ENCODE assay signal across 1 cellular context in genomic region chr5:96661841-96662724, GRCh38.
TF ChIP-seq lines count a peak whose summit lies in the region.

Gene CAST (plus strand): TSS chr5:96662376. CDS start chr5:96662423, 47 bp downstream.

TF ChIP-seq in HepG2, 621 proteins besides CTCF, POLR2A, EP300 and RAD21 (continued from another document):
- TF ChIP-seq ZSCAN29 (CRISPR knock-in tag; conservative IDR thresholded peaks at IDR 0.05), result peak; percentile 98
- TF ChIP-seq ZNF337 (CRISPR knock-in tag; IDR thresholded peaks at IDR 0.05; ENCODE audit: borderline replicate concordance, low read depth), result 0 out of 2 replicates have a peak, but pooled peaks have one; percentile 5
- peak; percentile 74 for TF ChIP-seq PHF21A (CRISPR knock-in tag; IDR thresholded peaks at IDR 0.05)
- peak; percentile 35 for TF ChIP-seq POGZ (CRISPR knock-in tag; IDR thresholded peaks at IDR 0.05)
- peak; percentile 62; the same call in 1 of the 2 replicates for TF ChIP-seq SMAD3 (CRISPR knock-in tag; IDR thresholded peaks at IDR 0.05)
- TF ChIP-seq NONO (IDR thresholded peaks at IDR 0.05), result no peak
- 0 out of 2 replicates have a peak, but pooled peaks have one; percentile 24 for TF ChIP-seq NONO (CRISPR knock-in tag; conservative IDR thresholded peaks at IDR 0.05)
- no peak for TF ChIP-seq LRRFIP1 (CRISPR knock-in tag; conservative IDR thresholded peaks at IDR 0.05)
- peak; percentile 64; the same call in 1 of the 2 replicates for TF ChIP-seq HOXD1 (CRISPR knock-in tag; IDR thresholded peaks at IDR 0.05)
- TF ChIP-seq MIXL1 (CRISPR knock-in tag; IDR thresholded peaks at IDR 0.05), result peak; percentile 29; the same call in 1 of the 2 replicates
- peak; percentile 96 for TF ChIP-seq ZBTB25 (CRISPR knock-in tag; IDR thresholded peaks at IDR 0.05)
- 0 out of 2 replicates have a peak, but pooled peaks have one; percentile 7 for TF ChIP-seq ZNF274 (CRISPR knock-in tag; IDR thresholded peaks at IDR 0.05)
- TF ChIP-seq THAP11 (CRISPR knock-in tag; IDR thresholded peaks at IDR 0.05), result peak; percentile 45
- TF ChIP-seq NFYB (CRISPR knock-in tag; IDR thresholded peaks at IDR 0.05), result peak; percentile 38; the same call in 1 of the 2 replicates
- peak; percentile 7 for TF ChIP-seq XRCC5 (optimal IDR thresholded peaks at IDR 0.05; ENCODE audit: low read length)
- TF ChIP-seq CHCHD3 (CRISPR knock-in tag; IDR thresholded peaks at IDR 0.05), result no peak
- no peak for TF ChIP-seq FOXM1 (CRISPR knock-in tag; IDR thresholded peaks at IDR 0.05)
- peak; percentile 55 for TF ChIP-seq DMAP1 (CRISPR knock-in tag; IDR thresholded peaks at IDR 0.05)
- TF ChIP-seq IRF2 (CRISPR knock-in tag; IDR thresholded peaks at IDR 0.05), result 0 out of 2 replicates have a peak, but pooled peaks have one; percentile 18
- TF ChIP-seq PAXIP1 (CRISPR knock-in tag; conservative IDR thresholded peaks at IDR 0.05), result peak; percentile 34; the same call in 1 of the 2 replicates
- no peak for TF ChIP-seq SETDB1 (CRISPR knock-in tag; IDR thresholded peaks at IDR 0.05; ENCODE audit: borderline replicate concordance)
- TF ChIP-seq HDAC1 (CRISPR knock-in tag; IDR thresholded peaks at IDR 0.05), result peak; percentile 26; the same call in 1 of the 2 replicates
- TF ChIP-seq GFI1 (CRISPR knock-in tag; IDR thresholded peaks at IDR 0.05; ENCODE audit: borderline replicate concordance), result peak; percentile 62; the same call in 1 of the 2 replicates
- peak; percentile 45 for TF ChIP-seq SP5 (CRISPR knock-in tag; IDR thresholded peaks at IDR 0.05; ENCODE audit: borderline replicate concordance, low read depth)
- peak; percentile 25; the same call in 1 of the 2 replicates for TF ChIP-seq CBX5 (CRISPR knock-in tag; IDR thresholded peaks at IDR 0.05; ENCODE audit: borderline replicate concordance)
- TF ChIP-seq MYNN (CRISPR knock-in tag; IDR thresholded peaks at IDR 0.05; ENCODE audit: low read depth), result peak; percentile 46; the same call in 1 of the 2 replicates
- TF ChIP-seq SAFB2 (CRISPR knock-in tag; IDR thresholded peaks at IDR 0.05; ENCODE audit: borderline replicate concordance, low read depth), result no peak
- no peak for TF ChIP-seq ZBTB44 (CRISPR knock-in tag; IDR thresholded peaks at IDR 0.05)
- TF ChIP-seq CREB1 (IDR thresholded peaks at IDR 0.05), result no peak
- TF ChIP-seq CREB1 (CRISPR knock-in tag; IDR thresholded peaks at IDR 0.05), result peak; percentile 23; the same call in 1 of the 2 replicates
- TF ChIP-seq KMT2B (CRISPR knock-in tag; IDR thresholded peaks at IDR 0.05), result peak; percentile 57; the same call in 1 of the 2 replicates
- no peak for TF ChIP-seq MED13 (CRISPR knock-in tag; IDR thresholded peaks at IDR 0.05)
- no peak for TF ChIP-seq ZNF740 (CRISPR knock-in tag; IDR thresholded peaks at IDR 0.05)
- TF ChIP-seq ZNF749 (CRISPR knock-in tag; IDR thresholded peaks at IDR 0.05; ENCODE audit: borderline replicate concordance), result peak; percentile 90
- TF ChIP-seq ZNF761 (CRISPR knock-in tag; conservative IDR thresholded peaks at IDR 0.05), result 0 out of 2 replicates have a peak, but pooled peaks have one; percentile 44
- no peak; the same call in 1 of the 2 replicates for TF ChIP-seq HOMEZ (CRISPR knock-in tag; IDR thresholded peaks at IDR 0.05; ENCODE audit: low read depth)
- TF ChIP-seq CBFB (CRISPR knock-in tag; IDR thresholded peaks at IDR 0.05), result no peak
- no peak; the same call in 1 of the 2 replicates for TF ChIP-seq ZBTB20 (CRISPR knock-in tag; IDR thresholded peaks at IDR 0.05; ENCODE audit: borderline replicate concordance, low read depth)
- TF ChIP-seq ZBTB14 (CRISPR knock-in tag; IDR thresholded peaks at IDR 0.05), result no peak; the same call in 1 of the 2 replicates
- TF ChIP-seq TCF12 (IDR thresholded peaks at IDR 0.05), result no peak
- TF ChIP-seq TCF12 (CRISPR knock-in tag; IDR thresholded peaks at IDR 0.05), result peak; percentile 53; the same call in 1 of the 2 replicates
- no peak for TF ChIP-seq KDM5A (IDR thresholded peaks at IDR 0.05; ENCODE audit: borderline replicate concordance, low read length)
- no peak for TF ChIP-seq SALL1 (CRISPR knock-in tag; IDR thresholded peaks at IDR 0.05)
- no peak for TF ChIP-seq TERF1 (CRISPR knock-in tag; IDR thresholded peaks at IDR 0.05)
- TF ChIP-seq GATAD2A (CRISPR knock-in tag; IDR thresholded peaks at IDR 0.05), result peak; percentile 47; the same call in 1 of the 2 replicates
- TF ChIP-seq ELK4 (CRISPR knock-in tag; IDR thresholded peaks at IDR 0.05; ENCODE audit: borderline replicate concordance), result no peak
TF ChIP-seq in HepG2: peak in this region for 119.
